ENCODE assay signal across 1 cellular context in genomic region chr1:204806943-204807624, GRCh38.
TF ChIP-seq lines count a peak whose summit lies in the region.

No MANE protein-coding gene starts in this region.

TF ChIP-seq in GM23338, 12 proteins besides CTCF, POLR2A, EP300 and RAD21 (continued from another document):
- TF ChIP-seq, protein P1, sequence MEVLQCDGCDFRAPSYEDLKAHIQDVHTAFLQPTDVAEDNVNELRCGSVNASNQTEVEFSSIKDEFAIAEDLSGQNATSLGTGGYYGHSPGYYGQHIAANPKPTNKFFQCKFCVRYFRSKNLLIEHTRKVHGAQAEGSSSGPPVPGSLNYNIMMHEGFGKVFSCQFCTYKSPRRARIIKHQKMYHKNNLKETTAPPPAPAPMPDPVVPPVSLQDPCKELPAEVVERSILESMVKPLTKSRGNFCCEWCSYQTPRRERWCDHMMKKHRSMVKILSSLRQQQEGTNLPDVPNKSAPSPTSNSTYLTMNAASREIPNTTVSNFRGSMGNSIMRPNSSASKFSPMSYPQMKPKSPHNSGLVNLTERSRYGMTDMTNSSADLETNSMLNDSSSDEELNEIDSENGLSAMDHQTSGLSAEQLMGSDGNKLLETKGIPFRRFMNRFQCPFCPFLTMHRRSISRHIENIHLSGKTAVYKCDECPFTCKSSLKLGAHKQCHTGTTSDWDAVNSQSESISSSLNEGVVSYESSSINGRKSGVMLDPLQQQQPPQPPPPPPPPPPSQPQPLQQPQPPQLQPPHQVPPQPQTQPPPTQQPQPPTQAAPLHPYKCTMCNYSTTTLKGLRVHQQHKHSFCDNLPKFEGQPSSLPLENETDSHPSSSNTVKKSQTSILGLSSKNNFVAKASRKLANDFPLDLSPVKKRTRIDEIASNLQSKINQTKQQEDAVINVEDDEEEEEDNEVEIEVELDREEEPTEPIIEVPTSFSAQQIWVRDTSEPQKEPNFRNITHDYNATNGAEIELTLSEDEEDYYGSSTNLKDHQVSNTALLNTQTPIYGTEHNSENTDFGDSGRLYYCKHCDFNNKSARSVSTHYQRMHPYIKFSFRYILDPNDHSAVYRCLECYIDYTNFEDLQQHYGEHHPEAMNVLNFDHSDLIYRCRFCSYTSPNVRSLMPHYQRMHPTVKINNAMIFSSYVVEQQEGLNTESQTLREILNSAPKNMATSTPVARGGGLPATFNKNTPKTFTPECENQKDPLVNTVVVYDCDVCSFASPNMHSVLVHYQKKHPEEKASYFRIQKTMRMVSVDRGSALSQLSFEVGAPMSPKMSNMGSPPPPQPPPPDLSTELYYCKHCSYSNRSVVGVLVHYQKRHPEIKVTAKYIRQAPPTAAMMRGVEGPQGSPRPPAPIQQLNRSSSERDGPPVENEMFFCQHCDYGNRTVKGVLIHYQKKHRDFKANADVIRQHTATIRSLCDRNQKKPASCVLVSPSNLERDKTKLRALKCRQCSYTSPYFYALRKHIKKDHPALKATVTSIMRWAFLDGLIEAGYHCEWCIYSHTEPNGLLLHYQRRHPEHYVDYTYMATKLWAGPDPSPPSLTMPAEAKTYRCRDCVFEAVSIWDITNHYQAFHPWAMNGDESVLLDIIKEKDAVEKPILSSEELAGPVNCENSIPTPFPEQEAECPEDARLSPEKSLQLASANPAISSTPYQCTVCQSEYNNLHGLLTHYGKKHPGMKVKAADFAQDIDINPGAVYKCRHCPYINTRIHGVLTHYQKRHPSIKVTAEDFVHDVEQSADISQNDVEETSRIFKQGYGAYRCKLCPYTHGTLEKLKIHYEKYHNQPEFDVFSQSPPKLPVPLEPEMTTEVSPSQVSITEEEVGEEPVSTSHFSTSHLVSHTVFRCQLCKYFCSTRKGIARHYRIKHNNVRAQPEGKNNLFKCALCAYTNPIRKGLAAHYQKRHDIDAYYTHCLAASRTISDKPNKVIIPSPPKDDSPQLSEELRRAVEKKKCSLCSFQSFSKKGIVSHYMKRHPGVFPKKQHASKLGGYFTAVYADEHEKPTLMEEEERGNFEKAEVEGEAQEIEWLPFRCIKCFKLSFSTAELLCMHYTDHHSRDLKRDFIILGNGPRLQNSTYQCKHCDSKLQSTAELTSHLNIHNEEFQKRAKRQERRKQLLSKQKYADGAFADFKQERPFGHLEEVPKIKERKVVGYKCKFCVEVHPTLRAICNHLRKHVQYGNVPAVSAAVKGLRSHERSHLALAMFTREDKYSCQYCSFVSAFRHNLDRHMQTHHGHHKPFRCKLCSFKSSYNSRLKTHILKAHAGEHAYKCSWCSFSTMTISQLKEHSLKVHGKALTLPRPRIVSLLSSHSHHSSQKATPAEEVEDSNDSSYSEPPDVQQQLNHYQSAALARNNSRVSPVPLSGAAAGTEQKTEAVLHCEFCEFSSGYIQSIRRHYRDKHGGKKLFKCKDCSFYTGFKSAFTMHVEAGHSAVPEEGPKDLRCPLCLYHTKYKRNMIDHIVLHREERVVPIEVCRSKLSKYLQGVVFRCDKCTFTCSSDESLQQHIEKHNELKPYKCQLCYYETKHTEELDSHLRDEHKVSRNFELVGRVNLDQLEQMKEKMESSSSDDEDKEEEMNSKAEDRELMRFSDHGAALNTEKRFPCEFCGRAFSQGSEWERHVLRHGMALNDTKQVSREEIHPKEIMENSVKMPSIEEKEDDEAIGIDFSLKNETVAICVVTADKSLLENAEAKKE (CRISPR knock-in tag; IDR thresholded peaks at IDR 0.05), result no peak
- TF ChIP-seq POLR2AphosphoS5 (IDR thresholded peaks at IDR 0.05; ENCODE audit: low read depth) (no peak), ETS1 (IDR thresholded peaks at IDR 0.05) (no peak), STAT1 (IDR thresholded peaks at IDR 0.05; ENCODE audit: unreplicated experiment) (no peak)
TF ChIP-seq in GM23338: peak in this region for 0.
